In the genomic region with DNA sequence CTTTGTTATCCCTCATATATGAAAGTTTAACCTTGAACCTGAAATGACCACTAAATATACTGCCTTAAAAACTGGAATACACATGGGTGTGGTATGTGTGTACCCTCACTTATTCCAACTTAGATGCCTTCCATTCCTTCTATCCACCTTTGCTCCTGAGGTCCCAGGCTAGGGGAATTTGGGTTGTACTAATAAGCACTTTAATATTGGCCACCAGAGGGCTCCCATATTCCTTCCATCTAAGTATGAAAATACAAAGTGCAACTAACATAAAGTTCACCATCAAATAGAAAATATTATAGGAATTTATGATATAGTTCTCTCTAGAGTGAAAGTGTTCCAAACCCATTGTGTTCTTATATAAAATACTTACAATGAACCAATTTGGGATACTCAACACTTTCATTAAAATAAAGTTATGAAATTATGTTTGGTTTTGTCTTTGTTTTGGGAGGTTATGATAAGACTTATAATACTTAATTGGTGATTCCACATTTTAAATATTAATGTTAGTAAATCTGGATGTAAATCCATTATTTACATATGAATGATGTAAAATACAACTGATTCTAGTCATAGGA, we compare ENCODE assay signal across 8 cellular contexts.
DNase-seq lines count a peak whose midpoint lies in the region; ATAC-seq and TF ChIP-seq lines count a peak whose summit lies in the region.

No MANE protein-coding gene starts in this region.

- H3K27me3 Mint-ChIP-seq in CD14-positive monocyte (ENCODE audit: low read depth in 3 of 3), result no peaks in the 10 kb centered on the region
- peaks cover 6% of the 10 kb centered on the region for H3K27me3 Mint-ChIP-seq in activated naive CD8-positive, alpha-beta T cell treated with anti-CD3 and anti-CD28 coated beads, Interleukin-2, amount 50 U/mL, for 24 hours

- no peaks in the 10 kb centered on the region for H3K4me1 ChIP-seq in OCI-LY7 (ENCODE audit: insufficient read depth, low read length, poor library complexity, severe bottlenecking)
- no peaks in the 10 kb centered on the region for H3K4me1 ChIP-seq in mesendoderm (ENCODE audit: control insufficient read depth, low read depth, low read length)

- no peaks in the 10 kb centered on the region for H3K9me3 ChIP-seq in OCI-LY7 (ENCODE audit: low read length)

- POLR2A ChIA-PET in OCI-LY7 (lab: Charles Lee), result interaction anchor here (0.7 kb wide), 1 partner anchor 252 kb away, joined by 3 read pairs; no protein-coding TSS in a partner anchor

- no peaks in the 10 kb centered on the region for H3K36me3 ChIP-seq in OCI-LY7 (ENCODE audit: insufficient read depth, low read length)
- no peaks in the 10 kb centered on the region for H3K36me3 ChIP-seq in mesendoderm (ENCODE audit: control insufficient read depth, insufficient read depth, low read length)

- no peak overlapping the region for H3K4me3 ChIP-seq in OCI-LY7 (ENCODE audit: low read depth, low read length, poor library complexity, severe bottlenecking)
- H3K4me3 ChIP-seq in mesendoderm (ENCODE audit: low read length), result no peak overlapping the region

- H3K9ac ChIP-seq in mesendoderm (ENCODE audit: low read length), result no peak overlapping the region

- H3K9me2 ChIP-seq in OCI-LY7 (ENCODE audit: insufficient read depth, low read length), result no peaks in the 10 kb centered on the region

- TF ChIP-seq CTCF in CD14-positive monocyte (IDR thresholded peaks at IDR 0.05) (peak; percentile 35), OCI-LY7 (conservative IDR thresholded peaks at IDR 0.05; ENCODE audit: low read length) (peak; percentile 71)

- no peak overlapping the region for H2AFZ ChIP-seq in OCI-LY7 (ENCODE audit: low read length)

- H2AK5ac ChIP-seq in mesendoderm (ENCODE audit: low read length), result no peak overlapping the region

- H4K20me1 ChIP-seq in OCI-LY7 (ENCODE audit: insufficient read depth, low read length), result no peaks in the 10 kb centered on the region

- H3K27ac ChIP-seq in OCI-LY7 (ENCODE audit: low read depth, low read length, poor library complexity, severe bottlenecking), result no peak overlapping the region
- H3K27ac ChIP-seq in mesendoderm (ENCODE audit: low read depth, low read length), result no peak overlapping the region

- ATAC-seq in GM18511 (IDR thresholded peaks at IDR 0.05; ENCODE audit: unreplicated experiment) (peak; percentile 79), HG03045 (IDR thresholded peaks at IDR 0.05; ENCODE audit: unreplicated experiment) (no peak)
- no peak for ATAC-seq in activated naive CD8-positive, alpha-beta T cell treated with anti-CD3 and anti-CD28 coated beads, Interleukin-2, amount 50 U/mL, for 24 hours

- H3K79me2 ChIP-seq in OCI-LY7 (ENCODE audit: insufficient read depth, low read depth, low read length) (no peaks in the 10 kb centered on the region), mesendoderm (ENCODE audit: control insufficient read depth, insufficient read depth, low read length) (no peaks in the 10 kb centered on the region)

- DNase-seq in CD14-positive monocyte (ENCODE audit: low spot score), result no peak
- DNase-seq in HuH-7.5 (ENCODE audit: low spot score), result peak; percentile 2
- peak; percentile 31 for DNase-seq in OCI-LY7 (ENCODE audit: low spot score)
- peak; percentile 49 for DNase-seq in dedifferentiated amniotic fluid mesenchymal stem cell (ENCODE audit: extremely low spot score)
- DNase-seq in mesendoderm, result peak; percentile 56
- DNase-seq in activated naive CD8-positive, alpha-beta T cell treated with anti-CD3 and anti-CD28 coated beads, Interleukin-2, amount 50 U/mL, for 24 hours, result no peak

- no peak overlapping the region for H3K56ac ChIP-seq in mesendoderm (ENCODE audit: low read length)

- no peaks in the 10 kb centered on the region for H3K36me3 Mint-ChIP-seq in CD14-positive monocyte
- H3K36me3 Mint-ChIP-seq in activated naive CD8-positive, alpha-beta T cell treated with anti-CD3 and anti-CD28 coated beads, Interleukin-2, amount 50 U/mL, for 24 hours (ENCODE audit: low read depth), result no peaks in the 10 kb centered on the region

- no peak overlapping the region for H2BK15ac ChIP-seq in mesendoderm (replicated peaks; ENCODE audit: low read depth)

- H3K9me3 Mint-ChIP-seq in CD14-positive monocyte, result no peaks in the 10 kb centered on the region
- no peaks in the 10 kb centered on the region for H3K9me3 Mint-ChIP-seq in activated naive CD8-positive, alpha-beta T cell treated with anti-CD3 and anti-CD28 coated beads, Interleukin-2, amount 50 U/mL, for 24 hours

- no peak overlapping the region for H4K5ac ChIP-seq in mesendoderm (ENCODE audit: low read length)

- no peak overlapping the region for H3K18ac ChIP-seq in mesendoderm (ENCODE audit: low read length)

- CTCF ChIA-PET in OCI-LY7 (lab: Charles Lee; ENCODE audit: unreplicated experiment), result no interaction called here

- H3K27me3 ChIP-seq in mesendoderm (ENCODE audit: insufficient read depth, low read length, poor library complexity), result no peaks in the 10 kb centered on the region

- no peak overlapping the region for H3K27ac Mint-ChIP-seq in CD14-positive monocyte
- H3K27ac Mint-ChIP-seq in activated naive CD8-positive, alpha-beta T cell treated with anti-CD3 and anti-CD28 coated beads, Interleukin-2, amount 50 U/mL, for 24 hours, result no peak overlapping the region

- no peaks in the 10 kb centered on the region for H3K4me1 Mint-ChIP-seq in CD14-positive monocyte
- H3K4me1 Mint-ChIP-seq in activated naive CD8-positive, alpha-beta T cell treated with anti-CD3 and anti-CD28 coated beads, Interleukin-2, amount 50 U/mL, for 24 hours, result peaks cover 3% of the 10 kb centered on the region

- H3K23ac ChIP-seq in mesendoderm (ENCODE audit: low read length), result no peak overlapping the region

- intact Hi-C loops in CD14-positive monocyte (cut with micrococcal nuclease), result no loop called here
- intact Hi-C loops in OCI-LY7 (cut with micrococcal nuclease; ENCODE audit: unreplicated experiment), result no loop called here

- no peak overlapping the region for H3K4ac ChIP-seq in mesendoderm (ENCODE audit: low read depth, low read length)

- no peak overlapping the region for H4K8ac ChIP-seq in mesendoderm (ENCODE audit: low read depth, low read length)

- no peak overlapping the region for H2BK120ac ChIP-seq in mesendoderm (ENCODE audit: low read depth, low read length)

- no peak overlapping the region for H2BK5ac ChIP-seq in mesendoderm (ENCODE audit: low read length)

- H3K79me1 ChIP-seq in mesendoderm (ENCODE audit: low read length), result no peaks in the 10 kb centered on the region

- H3K4me2 ChIP-seq in OCI-LY7 (ENCODE audit: low read length) (no peak overlapping the region), mesendoderm (ENCODE audit: low read length) (no peak overlapping the region)

- H3K4me3 Mint-ChIP-seq in CD14-positive monocyte, result no peak overlapping the region
- H3K4me3 Mint-ChIP-seq in activated naive CD8-positive, alpha-beta T cell treated with anti-CD3 and anti-CD28 coated beads, Interleukin-2, amount 50 U/mL, for 24 hours, result no peak overlapping the region

- no TSS peak for BruUV-seq in OCI-LY7 (replicated peaks; lab: Mats Ljungman, UMichigan)

Comparison
In these comparisons a context has a peak if more than half of its experiments do, and no peak if none do; other contexts are left out.
1. DNase-seq: peak in HuH-7.5 (single experiment), OCI-LY7 (single experiment), dedifferentiated amniotic fluid mesenchymal stem cell (single experiment) and mesendoderm (single experiment); none in CD14-positive monocyte (single experiment) and activated naive CD8-positive, alpha-beta T cell treated with anti-CD3 and anti-CD28 coated beads, Interleukin-2, amount 50 U/mL, for 24 hours (single experiment).